Comparison of ENCODE assay signal across 1 cellular context in the genomic region with DNA sequence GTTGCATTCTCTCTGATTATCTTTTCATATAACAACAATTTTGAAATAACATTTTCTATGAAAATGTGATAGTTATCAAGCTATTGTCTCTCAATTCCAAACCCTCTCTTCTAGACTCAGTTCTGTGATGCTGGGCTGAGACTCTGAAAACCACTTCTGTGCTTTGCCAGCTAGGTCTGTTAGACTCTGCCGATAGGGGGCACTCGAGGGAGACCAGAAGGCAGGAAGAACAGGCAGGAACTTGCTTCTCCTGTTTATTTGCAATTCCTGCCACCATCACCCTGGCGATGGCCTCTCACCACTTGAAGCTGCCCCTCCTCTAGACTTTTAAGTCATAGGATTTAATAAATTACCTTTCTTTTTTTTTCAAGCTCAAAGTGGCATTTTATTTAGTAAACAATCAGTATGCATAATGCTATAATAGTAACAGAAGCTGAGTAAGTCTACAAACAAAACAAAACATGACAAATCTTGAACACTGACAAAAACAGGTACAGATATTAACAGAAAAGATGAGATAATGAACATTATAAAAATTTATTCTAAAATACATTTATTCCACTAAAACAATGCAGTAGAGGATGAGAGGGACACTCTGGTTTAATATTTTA.
TF ChIP-seq lines count a peak whose summit lies in the region.

No MANE protein-coding gene starts in this region.

TF ChIP-seq in SK-N-SH, 30 proteins besides CTCF, POLR2A, EP300 and RAD21 (continued from another document):
- TF ChIP-seq, protein P1, sequence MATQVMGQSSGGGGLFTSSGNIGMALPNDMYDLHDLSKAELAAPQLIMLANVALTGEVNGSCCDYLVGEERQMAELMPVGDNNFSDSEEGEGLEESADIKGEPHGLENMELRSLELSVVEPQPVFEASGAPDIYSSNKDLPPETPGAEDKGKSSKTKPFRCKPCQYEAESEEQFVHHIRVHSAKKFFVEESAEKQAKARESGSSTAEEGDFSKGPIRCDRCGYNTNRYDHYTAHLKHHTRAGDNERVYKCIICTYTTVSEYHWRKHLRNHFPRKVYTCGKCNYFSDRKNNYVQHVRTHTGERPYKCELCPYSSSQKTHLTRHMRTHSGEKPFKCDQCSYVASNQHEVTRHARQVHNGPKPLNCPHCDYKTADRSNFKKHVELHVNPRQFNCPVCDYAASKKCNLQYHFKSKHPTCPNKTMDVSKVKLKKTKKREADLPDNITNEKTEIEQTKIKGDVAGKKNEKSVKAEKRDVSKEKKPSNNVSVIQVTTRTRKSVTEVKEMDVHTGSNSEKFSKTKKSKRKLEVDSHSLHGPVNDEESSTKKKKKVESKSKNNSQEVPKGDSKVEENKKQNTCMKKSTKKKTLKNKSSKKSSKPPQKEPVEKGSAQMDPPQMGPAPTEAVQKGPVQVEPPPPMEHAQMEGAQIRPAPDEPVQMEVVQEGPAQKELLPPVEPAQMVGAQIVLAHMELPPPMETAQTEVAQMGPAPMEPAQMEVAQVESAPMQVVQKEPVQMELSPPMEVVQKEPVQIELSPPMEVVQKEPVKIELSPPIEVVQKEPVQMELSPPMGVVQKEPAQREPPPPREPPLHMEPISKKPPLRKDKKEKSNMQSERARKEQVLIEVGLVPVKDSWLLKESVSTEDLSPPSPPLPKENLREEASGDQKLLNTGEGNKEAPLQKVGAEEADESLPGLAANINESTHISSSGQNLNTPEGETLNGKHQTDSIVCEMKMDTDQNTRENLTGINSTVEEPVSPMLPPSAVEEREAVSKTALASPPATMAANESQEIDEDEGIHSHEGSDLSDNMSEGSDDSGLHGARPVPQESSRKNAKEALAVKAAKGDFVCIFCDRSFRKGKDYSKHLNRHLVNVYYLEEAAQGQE (IDR thresholded peaks at IDR 0.05; ENCODE audit: low read depth, low read length) = no peak
